In genomic region chr4:148353571-148353970, GRCh38 we compare ENCODE assay signal across 1 cellular context.
TF ChIP-seq lines count a peak whose summit lies in the region.

No MANE protein-coding gene starts in this region.

TF ChIP-seq in endothelial cell of umbilical vein, 7 proteins besides CTCF, POLR2A, EP300 and RAD21:
- peak; percentile 46 for TF ChIP-seq JUN (IDR thresholded peaks at IDR 0.05; ENCODE audit: borderline replicate concordance, insufficient read depth, insufficient read length, low read depth)
- TF ChIP-seq POLR2AphosphoS5 (IDR thresholded peaks at IDR 0.05; ENCODE audit: insufficient read depth, low read depth, low read length), result no peak
- TF ChIP-seq FOS (IDR thresholded peaks at IDR 0.05; ENCODE audit: borderline replicate concordance, insufficient read depth, low read length), result peak; percentile 74
